1 cellular context compared by ENCODE assay signal in the genomic region with DNA sequence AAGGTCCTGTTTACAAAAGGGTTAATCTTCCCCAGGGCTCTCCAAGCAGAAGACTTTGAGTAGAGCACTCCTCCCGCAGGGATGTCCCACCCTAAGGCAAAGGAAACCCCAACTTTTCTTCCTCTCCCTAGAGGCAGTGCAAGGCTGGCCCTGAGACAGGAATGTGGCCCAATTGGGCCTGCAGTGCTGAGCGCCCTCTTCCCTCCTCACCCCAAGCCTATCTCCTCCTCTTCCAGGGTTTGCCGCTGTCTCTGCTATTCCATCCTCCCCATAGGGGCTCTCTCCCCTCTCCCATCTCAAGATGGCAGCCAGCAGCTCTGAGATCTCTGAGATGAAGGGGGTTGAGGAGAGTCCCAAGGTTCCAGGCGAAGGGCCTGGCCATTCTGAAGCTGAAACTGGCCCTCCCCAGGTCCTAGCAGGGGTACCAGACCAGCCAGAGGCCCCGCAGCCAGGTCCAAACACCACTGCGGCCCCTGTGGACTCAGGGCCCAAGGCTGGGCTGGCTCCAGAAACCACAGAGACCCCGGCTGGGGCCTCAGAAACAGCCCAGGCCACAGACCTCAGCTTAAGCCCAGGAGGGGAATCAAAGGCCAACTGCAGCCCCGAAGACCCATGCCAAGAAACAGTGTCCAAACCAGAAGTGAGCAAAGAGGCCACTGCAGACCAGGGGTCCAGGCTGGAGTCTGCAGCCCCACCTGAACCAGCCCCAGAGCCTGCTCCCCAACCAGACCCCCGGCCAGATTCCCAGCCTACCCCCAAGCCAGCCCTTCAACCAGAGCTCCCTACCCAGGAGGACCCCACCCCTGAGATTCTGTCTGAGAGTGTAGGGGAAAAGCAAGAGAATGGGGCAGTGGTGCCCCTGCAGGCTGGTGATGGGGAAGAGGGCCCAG.
TF ChIP-seq lines count a peak whose summit lies in the region.

No MANE protein-coding gene starts in this region.

TF ChIP-seq in HepG2, 621 proteins besides CTCF, POLR2A, EP300 and RAD21:
- TF ChIP-seq TBX2 (CRISPR knock-in tag; IDR thresholded peaks at IDR 0.05; ENCODE audit: borderline replicate concordance), result 0 out of 2 replicates have a peak, but pooled peaks have one; percentile 34
- no peak for TF ChIP-seq LCORL (IDR thresholded peaks at IDR 0.05)
- TF ChIP-seq LCORL (CRISPR knock-in tag; IDR thresholded peaks at IDR 0.05), result 0 out of 2 replicates have a peak, but pooled peaks have one; percentile 25
- TF ChIP-seq NFYB (CRISPR knock-in tag; IDR thresholded peaks at IDR 0.05), result no peak
- no peak for TF ChIP-seq MAZ (IDR thresholded peaks at IDR 0.05; ENCODE audit: borderline replicate concordance, low read depth, low read length)
- TF ChIP-seq MAZ (CRISPR knock-in tag; IDR thresholded peaks at IDR 0.05; ENCODE audit: low read depth), result 0 out of 2 replicates have a peak, but pooled peaks have one; percentile 35
- peak; percentile 18 for TF ChIP-seq ZFX (CRISPR knock-in tag; IDR thresholded peaks at IDR 0.05; ENCODE audit: low read depth)
- TF ChIP-seq ZNF83 (CRISPR knock-in tag; IDR thresholded peaks at IDR 0.05; ENCODE audit: borderline replicate concordance), result no peak
- TF ChIP-seq GZF1 (CRISPR knock-in tag; IDR thresholded peaks at IDR 0.05), result 0 out of 2 replicates have a peak, but pooled peaks have one; percentile 4
- TF ChIP-seq NRL (CRISPR knock-in tag; IDR thresholded peaks at IDR 0.05; ENCODE audit: borderline replicate concordance), result 0 out of 2 replicates have a peak, but pooled peaks have one; percentile 4
- 0 out of 2 replicates have a peak, but pooled peaks have one; percentile 38 for TF ChIP-seq ZNF839 (CRISPR knock-in tag; IDR thresholded peaks at IDR 0.05; ENCODE audit: borderline replicate concordance)
- peak; percentile 21; the same call in 1 of the 2 replicates for TF ChIP-seq NFE2 (CRISPR knock-in tag; IDR thresholded peaks at IDR 0.05)
- TF ChIP-seq, protein P1, sequence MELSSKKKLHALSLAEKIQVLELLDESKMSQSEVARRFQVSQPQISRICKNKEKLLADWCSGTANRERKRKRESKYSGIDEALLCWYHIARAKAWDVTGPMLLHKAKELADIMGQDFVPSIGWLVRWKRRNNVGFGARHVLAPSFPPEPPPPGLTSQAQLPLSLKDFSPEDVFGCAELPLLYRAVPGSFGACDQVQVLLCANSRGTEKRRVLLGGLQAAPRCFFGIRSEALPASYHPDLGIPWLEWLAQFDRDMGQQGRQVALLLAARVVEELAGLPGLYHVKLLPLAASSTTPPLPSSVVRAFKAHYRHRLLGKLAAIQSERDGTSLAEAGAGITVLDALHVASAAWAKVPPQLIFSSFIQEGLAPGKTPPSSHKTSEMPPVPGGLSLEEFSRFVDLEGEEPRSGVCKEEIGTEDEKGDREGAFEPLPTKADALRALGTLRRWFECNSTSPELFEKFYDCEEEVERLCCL (CRISPR knock-in tag; IDR thresholded peaks at IDR 0.05; ENCODE audit: borderline replicate concordance), result 0 out of 2 replicates have a peak, but pooled peaks have one; percentile 11
- TF ChIP-seq ZFY (CRISPR knock-in tag; IDR thresholded peaks at IDR 0.05), result peak; percentile 9; the same call in 1 of the 2 replicates
- TF ChIP-seq, protein P2, sequence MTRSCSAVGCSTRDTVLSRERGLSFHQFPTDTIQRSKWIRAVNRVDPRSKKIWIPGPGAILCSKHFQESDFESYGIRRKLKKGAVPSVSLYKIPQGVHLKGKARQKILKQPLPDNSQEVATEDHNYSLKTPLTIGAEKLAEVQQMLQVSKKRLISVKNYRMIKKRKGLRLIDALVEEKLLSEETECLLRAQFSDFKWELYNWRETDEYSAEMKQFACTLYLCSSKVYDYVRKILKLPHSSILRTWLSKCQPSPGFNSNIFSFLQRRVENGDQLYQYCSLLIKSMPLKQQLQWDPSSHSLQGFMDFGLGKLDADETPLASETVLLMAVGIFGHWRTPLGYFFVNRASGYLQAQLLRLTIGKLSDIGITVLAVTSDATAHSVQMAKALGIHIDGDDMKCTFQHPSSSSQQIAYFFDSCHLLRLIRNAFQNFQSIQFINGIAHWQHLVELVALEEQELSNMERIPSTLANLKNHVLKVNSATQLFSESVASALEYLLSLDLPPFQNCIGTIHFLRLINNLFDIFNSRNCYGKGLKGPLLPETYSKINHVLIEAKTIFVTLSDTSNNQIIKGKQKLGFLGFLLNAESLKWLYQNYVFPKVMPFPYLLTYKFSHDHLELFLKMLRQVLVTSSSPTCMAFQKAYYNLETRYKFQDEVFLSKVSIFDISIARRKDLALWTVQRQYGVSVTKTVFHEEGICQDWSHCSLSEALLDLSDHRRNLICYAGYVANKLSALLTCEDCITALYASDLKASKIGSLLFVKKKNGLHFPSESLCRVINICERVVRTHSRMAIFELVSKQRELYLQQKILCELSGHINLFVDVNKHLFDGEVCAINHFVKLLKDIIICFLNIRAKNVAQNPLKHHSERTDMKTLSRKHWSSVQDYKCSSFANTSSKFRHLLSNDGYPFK (CRISPR knock-in tag; IDR thresholded peaks at IDR 0.05; ENCODE audit: borderline replicate concordance), result 0 out of 2 replicates have a peak, but pooled peaks have one; percentile 23
- 0 out of 2 replicates have a peak, but pooled peaks have one; percentile 23 for TF ChIP-seq ZNF703 (CRISPR knock-in tag; IDR thresholded peaks at IDR 0.05; ENCODE audit: borderline replicate concordance)
- TF ChIP-seq SRSF1 (optimal IDR thresholded peaks at IDR 0.05; ENCODE audit: low read depth, low read length), result peak; percentile 23
- no peak for TF ChIP-seq TOPORS (CRISPR knock-in tag; IDR thresholded peaks at IDR 0.05)
- 0 out of 2 replicates have a peak, but pooled peaks have one; percentile 16 for TF ChIP-seq ZNF263 (CRISPR knock-in tag; IDR thresholded peaks at IDR 0.05)
- TF ChIP-seq ZNF234 (CRISPR knock-in tag; conservative IDR thresholded peaks at IDR 0.05), result no peak
- TF ChIP-seq ZNF232 (CRISPR knock-in tag; IDR thresholded peaks at IDR 0.05; ENCODE audit: borderline replicate concordance), result no peak
- TF ChIP-seq ZNF33A (CRISPR knock-in tag; IDR thresholded peaks at IDR 0.05; ENCODE audit: borderline replicate concordance), result no peak
- TF ChIP-seq, protein P3, sequence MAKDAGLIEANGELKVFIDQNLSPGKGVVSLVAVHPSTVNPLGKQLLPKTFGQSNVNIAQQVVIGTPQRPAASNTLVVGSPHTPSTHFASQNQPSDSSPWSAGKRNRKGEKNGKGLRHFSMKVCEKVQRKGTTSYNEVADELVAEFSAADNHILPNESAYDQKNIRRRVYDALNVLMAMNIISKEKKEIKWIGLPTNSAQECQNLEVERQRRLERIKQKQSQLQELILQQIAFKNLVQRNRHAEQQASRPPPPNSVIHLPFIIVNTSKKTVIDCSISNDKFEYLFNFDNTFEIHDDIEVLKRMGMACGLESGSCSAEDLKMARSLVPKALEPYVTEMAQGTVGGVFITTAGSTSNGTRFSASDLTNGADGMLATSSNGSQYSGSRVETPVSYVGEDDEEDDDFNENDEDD (CRISPR knock-in tag; IDR thresholded peaks at IDR 0.05; ENCODE audit: borderline replicate concordance), result no peak
- no peak for TF ChIP-seq CCDC6 (CRISPR knock-in tag; IDR thresholded peaks at IDR 0.05)
- TF ChIP-seq KDM5B (CRISPR knock-in tag; IDR thresholded peaks at IDR 0.05; ENCODE audit: borderline replicate concordance), result 0 out of 2 replicates have a peak, but pooled peaks have one; percentile 75
- no peak for TF ChIP-seq RARG (CRISPR knock-in tag; IDR thresholded peaks at IDR 0.05; ENCODE audit: low read depth)
- peak; percentile 6; the same call in 1 of the 2 replicates for TF ChIP-seq GABPB1 (CRISPR knock-in tag; IDR thresholded peaks at IDR 0.05)
- no peak for TF ChIP-seq SP1 (IDR thresholded peaks at IDR 0.05)
- TF ChIP-seq SP1 (CRISPR knock-in tag; IDR thresholded peaks at IDR 0.05), result no peak
TF ChIP-seq in HepG2: peak in this region for 16.
